Comparison of ENCODE assay signal across 1 cellular context in the genomic region with DNA sequence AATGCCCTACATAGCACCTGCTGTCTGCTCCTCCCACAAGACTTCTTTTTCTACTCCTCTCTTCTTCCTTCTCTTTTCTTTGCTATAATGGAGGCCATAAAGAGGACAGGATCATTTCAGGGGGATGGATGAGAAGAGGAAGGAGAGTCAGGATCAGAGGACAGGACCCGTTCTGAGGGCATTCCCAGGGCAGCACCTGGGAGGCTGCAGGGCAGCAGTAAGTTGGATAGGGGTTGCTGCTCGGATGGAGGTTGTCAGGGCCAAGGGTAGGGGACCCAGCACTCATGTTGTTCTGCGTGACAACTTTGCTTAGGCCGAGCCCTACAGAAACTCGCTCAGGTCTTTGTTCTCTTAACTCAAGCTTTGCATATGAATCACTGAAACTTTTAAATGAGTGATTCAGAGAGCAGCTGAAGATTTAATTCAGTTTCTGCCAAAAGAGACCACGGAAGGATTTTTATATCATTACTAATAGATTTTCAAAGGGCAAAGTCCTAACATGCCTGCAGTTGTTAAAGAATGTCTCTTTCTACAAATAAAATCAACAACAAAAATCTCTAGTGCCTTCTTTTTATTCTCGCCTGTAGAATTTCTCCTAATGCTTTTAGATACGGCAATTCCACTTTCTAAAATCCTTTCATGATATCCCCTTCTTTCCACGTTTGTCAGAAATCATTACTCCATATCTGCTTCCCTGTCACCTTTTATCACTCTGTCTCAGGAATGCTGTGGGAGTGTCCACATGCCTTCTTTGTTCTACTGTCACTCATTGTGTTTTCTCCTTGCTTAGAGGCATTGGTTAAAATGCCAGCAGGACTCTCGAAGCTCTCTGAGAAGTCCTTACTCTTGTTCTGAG.
A peak's percentile ranks its signal among the peaks of the same experiment; 100 is the strongest.
TF ChIP-seq lines count a peak whose summit lies in the region.

No MANE protein-coding gene starts in this region.

TF ChIP-seq in SK-N-SH, 30 proteins besides CTCF, POLR2A, EP300 and RAD21 (continued from another document):
- TF ChIP-seq, protein P1, sequence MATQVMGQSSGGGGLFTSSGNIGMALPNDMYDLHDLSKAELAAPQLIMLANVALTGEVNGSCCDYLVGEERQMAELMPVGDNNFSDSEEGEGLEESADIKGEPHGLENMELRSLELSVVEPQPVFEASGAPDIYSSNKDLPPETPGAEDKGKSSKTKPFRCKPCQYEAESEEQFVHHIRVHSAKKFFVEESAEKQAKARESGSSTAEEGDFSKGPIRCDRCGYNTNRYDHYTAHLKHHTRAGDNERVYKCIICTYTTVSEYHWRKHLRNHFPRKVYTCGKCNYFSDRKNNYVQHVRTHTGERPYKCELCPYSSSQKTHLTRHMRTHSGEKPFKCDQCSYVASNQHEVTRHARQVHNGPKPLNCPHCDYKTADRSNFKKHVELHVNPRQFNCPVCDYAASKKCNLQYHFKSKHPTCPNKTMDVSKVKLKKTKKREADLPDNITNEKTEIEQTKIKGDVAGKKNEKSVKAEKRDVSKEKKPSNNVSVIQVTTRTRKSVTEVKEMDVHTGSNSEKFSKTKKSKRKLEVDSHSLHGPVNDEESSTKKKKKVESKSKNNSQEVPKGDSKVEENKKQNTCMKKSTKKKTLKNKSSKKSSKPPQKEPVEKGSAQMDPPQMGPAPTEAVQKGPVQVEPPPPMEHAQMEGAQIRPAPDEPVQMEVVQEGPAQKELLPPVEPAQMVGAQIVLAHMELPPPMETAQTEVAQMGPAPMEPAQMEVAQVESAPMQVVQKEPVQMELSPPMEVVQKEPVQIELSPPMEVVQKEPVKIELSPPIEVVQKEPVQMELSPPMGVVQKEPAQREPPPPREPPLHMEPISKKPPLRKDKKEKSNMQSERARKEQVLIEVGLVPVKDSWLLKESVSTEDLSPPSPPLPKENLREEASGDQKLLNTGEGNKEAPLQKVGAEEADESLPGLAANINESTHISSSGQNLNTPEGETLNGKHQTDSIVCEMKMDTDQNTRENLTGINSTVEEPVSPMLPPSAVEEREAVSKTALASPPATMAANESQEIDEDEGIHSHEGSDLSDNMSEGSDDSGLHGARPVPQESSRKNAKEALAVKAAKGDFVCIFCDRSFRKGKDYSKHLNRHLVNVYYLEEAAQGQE (IDR thresholded peaks at IDR 0.05; ENCODE audit: low read depth, low read length), result no peak
- TF ChIP-seq MEF2A (IDR thresholded peaks at IDR 0.05; ENCODE audit: borderline replicate concordance, low read depth), result no peak
- TF ChIP-seq, protein P2, sequence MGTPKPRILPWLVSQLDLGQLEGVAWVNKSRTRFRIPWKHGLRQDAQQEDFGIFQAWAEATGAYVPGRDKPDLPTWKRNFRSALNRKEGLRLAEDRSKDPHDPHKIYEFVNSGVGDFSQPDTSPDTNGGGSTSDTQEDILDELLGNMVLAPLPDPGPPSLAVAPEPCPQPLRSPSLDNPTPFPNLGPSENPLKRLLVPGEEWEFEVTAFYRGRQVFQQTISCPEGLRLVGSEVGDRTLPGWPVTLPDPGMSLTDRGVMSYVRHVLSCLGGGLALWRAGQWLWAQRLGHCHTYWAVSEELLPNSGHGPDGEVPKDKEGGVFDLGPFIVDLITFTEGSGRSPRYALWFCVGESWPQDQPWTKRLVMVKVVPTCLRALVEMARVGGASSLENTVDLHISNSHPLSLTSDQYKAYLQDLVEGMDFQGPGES (IDR thresholded peaks at IDR 0.05; ENCODE audit: low read depth, low read length), result no peak
- no peak for TF ChIP-seq GATA2 (CRISPR knock-in tag; IDR thresholded peaks at IDR 0.05)
- no peak for TF ChIP-seq CHD2 (IDR thresholded peaks at IDR 0.05; ENCODE audit: low read length, partially characterized antibody)
- TF ChIP-seq GABPA (IDR thresholded peaks at IDR 0.05; ENCODE audit: low read depth), result no peak
- TF ChIP-seq, protein P3, sequence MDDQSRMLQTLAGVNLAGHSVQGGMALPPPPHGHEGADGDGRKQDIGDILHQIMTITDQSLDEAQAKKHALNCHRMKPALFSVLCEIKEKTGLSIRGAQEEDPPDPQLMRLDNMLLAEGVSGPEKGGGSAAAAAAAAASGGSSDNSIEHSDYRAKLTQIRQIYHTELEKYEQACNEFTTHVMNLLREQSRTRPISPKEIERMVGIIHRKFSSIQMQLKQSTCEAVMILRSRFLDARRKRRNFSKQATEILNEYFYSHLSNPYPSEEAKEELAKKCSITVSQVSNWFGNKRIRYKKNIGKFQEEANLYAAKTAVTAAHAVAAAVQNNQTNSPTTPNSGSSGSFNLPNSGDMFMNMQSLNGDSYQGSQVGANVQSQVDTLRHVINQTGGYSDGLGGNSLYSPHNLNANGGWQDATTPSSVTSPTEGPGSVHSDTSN (IDR thresholded peaks at IDR 0.05), result peak; percentile 88
- no peak for TF ChIP-seq FOXM1 (IDR thresholded peaks at IDR 0.05; ENCODE audit: low read depth)
- no peak for TF ChIP-seq EZH2phosphoT487 (IDR thresholded peaks at IDR 0.05; ENCODE audit: borderline replicate concordance, low read depth)
- TF ChIP-seq RCOR1 (IDR thresholded peaks at IDR 0.05; ENCODE audit: low read length), result no peak
- peak; percentile 38; the same call in 1 of the 2 replicates for TF ChIP-seq TAF1 (IDR thresholded peaks at IDR 0.05; ENCODE audit: borderline replicate concordance, low read depth, low read length)
